ENCODE assay signal across 1 cellular context in the genomic region with DNA sequence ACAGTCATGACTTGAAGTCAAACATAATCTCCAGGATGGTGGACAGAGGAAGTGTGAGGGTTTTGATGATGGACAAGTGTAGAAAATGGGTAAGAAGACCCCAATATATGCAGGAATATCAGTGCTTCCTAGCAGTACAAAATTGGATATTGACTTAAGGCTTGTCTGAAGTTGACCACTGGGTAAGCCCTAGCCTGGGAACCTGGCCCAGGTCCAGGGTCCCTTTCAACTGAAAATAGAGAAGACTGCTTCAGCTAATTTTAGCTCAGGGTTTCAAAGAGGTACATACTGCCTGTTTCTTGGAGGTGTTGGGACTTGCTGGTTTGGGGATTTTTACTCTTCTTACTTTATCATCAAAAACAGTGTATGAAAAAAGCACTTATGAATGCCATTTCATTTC.
TF ChIP-seq lines count a peak whose summit lies in the region.

No MANE protein-coding gene starts in this region.

TF ChIP-seq in HepG2, 621 proteins besides CTCF, POLR2A, EP300 and RAD21:
- 0 out of 2 replicates have a peak, but pooled peaks have one; percentile 8 for TF ChIP-seq SMC3 (IDR thresholded peaks at IDR 0.05; ENCODE audit: low read length)
- peak; percentile 66; the same call in 1 of the 2 replicates for TF ChIP-seq FOXA3 (CRISPR knock-in tag; IDR thresholded peaks at IDR 0.05)
- TF ChIP-seq NR2F1 (CRISPR knock-in tag; IDR thresholded peaks at IDR 0.05): no peak
- TF ChIP-seq MAFG (CRISPR knock-in tag; IDR thresholded peaks at IDR 0.05): no peak
- no peak for TF ChIP-seq FOXA1 (IDR thresholded peaks at IDR 0.05)
- peak; percentile 94 for TF ChIP-seq FOXA1 (CRISPR knock-in tag; IDR thresholded peaks at IDR 0.05)
- TF ChIP-seq ZEB1 (IDR thresholded peaks at IDR 0.05; ENCODE audit: insufficient replicate concordance, low read depth): no peak
- TF ChIP-seq ZNF7 (CRISPR knock-in tag; IDR thresholded peaks at IDR 0.05): no peak
- no peak for TF ChIP-seq ATRX (CRISPR knock-in tag; IDR thresholded peaks at IDR 0.05; ENCODE audit: borderline replicate concordance)
- TF ChIP-seq KLF12 (CRISPR knock-in tag; IDR thresholded peaks at IDR 0.05; ENCODE audit: borderline replicate concordance): no peak
- no peak for TF ChIP-seq ZNF124 (CRISPR knock-in tag; IDR thresholded peaks at IDR 0.05)
- no peak for TF ChIP-seq NFIC (IDR thresholded peaks at IDR 0.05; ENCODE audit: low read length)
- no peak for TF ChIP-seq HNRNPH1 (optimal IDR thresholded peaks at IDR 0.05; ENCODE audit: low read depth, low read length)
